24 cellular contexts compared by ENCODE assay signal in the genomic region with DNA sequence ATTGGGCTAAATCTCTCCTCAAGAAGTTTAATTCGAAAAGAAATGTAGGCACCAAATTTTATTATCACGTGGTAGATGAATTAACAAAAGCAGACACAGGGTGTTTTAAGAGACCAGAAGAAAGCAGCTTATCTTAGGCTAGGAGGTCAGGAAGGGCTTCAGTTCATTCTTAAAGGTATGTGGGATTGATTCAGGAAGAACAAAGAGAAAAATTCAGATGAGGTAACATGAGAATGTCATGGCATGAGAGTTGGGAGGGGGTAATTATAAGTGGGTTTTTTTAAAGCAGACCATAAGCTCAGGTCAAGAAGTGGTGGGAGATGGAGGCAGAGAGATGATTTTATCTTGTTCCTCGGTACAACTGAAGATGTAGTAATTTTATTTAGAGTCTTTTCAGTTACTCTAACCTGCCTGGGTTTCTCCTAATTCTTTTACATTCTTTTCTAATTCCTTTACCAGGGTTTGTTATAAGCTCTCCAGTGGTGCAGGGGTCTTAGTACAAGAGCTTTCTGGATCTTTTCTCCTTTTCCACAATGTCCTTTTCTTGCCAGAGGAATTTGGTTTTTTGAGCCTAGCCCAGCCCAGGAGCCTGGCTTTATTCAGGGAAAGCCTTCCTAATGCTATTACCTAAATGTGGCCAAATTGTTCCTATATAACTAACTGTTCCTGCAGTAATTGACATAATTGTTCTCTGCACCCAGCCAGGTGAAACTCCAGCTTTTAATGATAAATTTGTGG.
"Had no signal": no experiment of that assay in that cellular context is flagged by ENCODE, and none has a peak within 500 bp of the region (broad histone marks: within the 10 kb centered on the region; RNA-seq: fewer than 3 reads in every experiment).

No MANE protein-coding gene starts in this region.

- H3K27me3 Mint-ChIP-seq: activated naive CD4-positive, alpha-beta T cell treated with anti-CD3 and anti-CD28 coated beads, Interleukin-2, amount 10 ng/mL, durations not matched to agents 7 days and 5 days; activated naive CD8-positive, alpha-beta T cell treated with anti-CD3 and anti-CD28 coated beads for 36 hours; activated T-helper 17 cell treated with anti-CD3 and anti-CD28 coated beads, Interleukin-2, amount 50 U/mL, for 72 hours; T-helper 17 cell had no signal

- H3K4me1 Mint-ChIP-seq: activated naive CD4-positive, alpha-beta T cell treated with anti-CD3 and anti-CD28 coated beads, Interleukin-2, amount 10 ng/mL, durations not matched to agents 7 days and 5 days; activated naive CD8-positive, alpha-beta T cell treated with anti-CD3 and anti-CD28 coated beads for 36 hours; activated T-helper 17 cell treated with anti-CD3 and anti-CD28 coated beads, Interleukin-2, amount 50 U/mL, for 72 hours; T-helper 17 cell had no signal

- H3K4me3 ChIP-seq: cardiac muscle cell had no signal

- H3K27me3 ChIP-seq: brain microvascular endothelial cell, cardiac muscle cell had no signal

- H3K36me3 Mint-ChIP-seq: activated naive CD4-positive, alpha-beta T cell treated with anti-CD3 and anti-CD28 coated beads, Interleukin-2, amount 10 ng/mL, durations not matched to agents 7 days and 5 days; activated naive CD8-positive, alpha-beta T cell treated with anti-CD3 and anti-CD28 coated beads for 36 hours had no signal

- H3K27ac Mint-ChIP-seq: activated naive CD4-positive, alpha-beta T cell treated with anti-CD3 and anti-CD28 coated beads, Interleukin-2, amount 10 ng/mL, durations not matched to agents 7 days and 5 days; activated naive CD8-positive, alpha-beta T cell treated with anti-CD3 and anti-CD28 coated beads for 36 hours; activated T-helper 17 cell treated with anti-CD3 and anti-CD28 coated beads, Interleukin-2, amount 50 U/mL, for 72 hours; T-helper 17 cell had no signal

- DNase-seq: activated CD4-positive, alpha-beta T cell treated with anti-CD3 and anti-CD28 coated beads for 4 hours; activated CD4-positive, alpha-beta T cell treated with anti-CD3 and anti-CD28 coated beads, Interleukin-2, amount 50 U/mL, for 4 hours; activated gamma-delta T cell treated with Interleukin-2 at 50 U/mL for 16 hours; activated naive CD4-positive, alpha-beta T cell treated with anti-CD3 and anti-CD28 coated beads, Interleukin-2, amount 10 ng/mL, durations not matched to agents 7 days and 5 days; activated naive CD8-positive, alpha-beta T cell treated with anti-CD3 and anti-CD28 coated beads for 36 hours; activated T-cell treated with anti-CD3 and anti-CD28 coated beads for 4 hours; activated T-cell treated with anti-CD3 and anti-CD28 coated beads, Interleukin-2, amount 50 U/mL, for 48 hours; brain microvascular endothelial cell; Kasumi-1; KBM-7; NCI-H1048; NCI-H146; NCI-H1930; NCI-H345; NCI-H510A; NCI-H526 treated with DMSO at 0.1 percent for 48 hours; NCI-H82; SIG-M5; T-helper 17 cell; T-helper 9 cell had no signal

- H3K36me3 ChIP-seq: brain microvascular endothelial cell, cardiac muscle cell had no signal

- H3K9me3 Mint-ChIP-seq: activated naive CD8-positive, alpha-beta T cell treated with anti-CD3 and anti-CD28 coated beads for 36 hours; activated T-helper 17 cell treated with anti-CD3 and anti-CD28 coated beads, Interleukin-2, amount 50 U/mL, for 72 hours had no signal

- ATAC-seq: activated CD4-positive, CD25-positive, alpha-beta regulatory T cell treated with anti-CD3 and anti-CD28 coated beads, Interleukin-2, amount 50 U/mL, for 24 hours; activated T-helper 17 cell treated with anti-CD3 and anti-CD28 coated beads, Interleukin-2, amount 50 U/mL, for 72 hours; T-helper 17 cell had no signal

- H3K27ac ChIP-seq: brain microvascular endothelial cell, cardiac muscle cell, VCaP had no signal

- H3K4me3 Mint-ChIP-seq: activated naive CD4-positive, alpha-beta T cell treated with anti-CD3 and anti-CD28 coated beads, Interleukin-2, amount 10 ng/mL, durations not matched to agents 7 days and 5 days; activated naive CD8-positive, alpha-beta T cell treated with anti-CD3 and anti-CD28 coated beads for 36 hours; activated T-helper 17 cell treated with anti-CD3 and anti-CD28 coated beads, Interleukin-2, amount 50 U/mL, for 72 hours; T-helper 17 cell had no signal
